In the genomic region with DNA sequence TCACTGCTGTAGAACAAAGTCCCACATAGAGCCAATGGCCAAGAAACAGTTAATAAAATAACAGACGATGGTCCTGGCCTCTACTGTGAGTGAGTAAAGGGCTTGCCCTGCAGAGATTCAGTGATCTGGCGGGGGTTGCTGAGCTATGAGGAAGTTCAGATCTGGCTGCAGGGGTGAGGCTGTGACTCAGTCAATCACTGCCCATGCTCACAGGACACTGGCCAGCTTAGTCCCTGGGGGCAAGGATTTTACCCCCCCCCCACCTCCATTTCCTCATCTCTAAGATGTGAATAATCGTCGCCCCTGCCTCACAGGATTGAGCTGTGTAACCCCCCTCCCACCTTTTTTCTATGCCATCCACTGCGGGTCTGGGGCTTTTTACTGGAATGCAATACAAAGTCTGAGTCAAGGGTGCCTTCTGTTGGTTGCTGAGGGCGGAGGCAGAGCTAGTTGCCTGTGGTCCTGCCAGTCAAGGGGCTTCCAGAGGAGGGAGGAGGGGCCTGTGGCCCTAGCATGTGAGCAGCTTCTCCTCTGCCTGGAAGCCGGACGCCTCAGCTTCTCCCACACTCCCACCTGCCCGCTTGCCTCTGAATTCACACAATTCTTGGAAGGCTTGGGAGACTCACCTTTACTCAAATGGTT, we compare ENCODE assay signal across 8 cellular contexts. TPM values are rescaled to one million over a fixed set of nuclear protein-coding genes. Genes with fewer than 3 reads are reported as not detected.
DNase-seq lines count a peak whose midpoint lies in the region; ATAC-seq, FAIRE-seq and TF ChIP-seq lines count a peak whose summit lies in the region.
"Not testable (repeated sequence)": the region's sequence is repeated elsewhere in the genome, so short reads cannot be mapped to it uniquely, and the experiment has no call there.

No MANE protein-coding gene starts in this region.

- SMC1A ChIA-PET in GM12878 (lab: Charles Lee; ENCODE audit: uncharacterized antibody, unreplicated experiment): not testable (repeated sequence)

- H3K4me2 ChIP-seq in DND-41 (ENCODE audit: insufficient read depth, low read length); GM12878 (ENCODE audit: control insufficient read depth, insufficient read depth): not testable (repeated sequence)

- ATAC-seq in DND-41 (ENCODE audit: insufficient read depth, low read depth): peak; percentile 22; the same call in 1 of the 3 replicates
- peak; percentile 49 for ATAC-seq in GM12878
- ATAC-seq in Right ventricle myocardium superior (ENCODE audit: poor library complexity): peak; percentile 26
- ATAC-seq in right lobe of liver: peak; percentile 18 to 57 (median 30)
- peak in 3 of 4 donors; percentile 31 to 63 (median 60) for ATAC-seq in pancreas

- not testable (repeated sequence) for TF ChIP-seq CTCF in DND-41 (IDR thresholded peaks at IDR 0.05; ENCODE audit: borderline replicate concordance, extremely low read depth, low read length, poor library complexity, severe bottlenecking); GM12878 (IDR thresholded peaks at IDR 0.05 in 2 of 3, conservative IDR thresholded peaks at IDR 0.05 in 1 of 3; ENCODE audit: control insufficient read depth in 2 of 3, extremely low read depth in 1 of 3, insufficient read depth in 1 of 3, low read depth in 3 of 3, low read length in 3 of 3); right lobe of liver (IDR thresholded peaks at IDR 0.05); pancreas (IDR thresholded peaks at IDR 0.05); type B pancreatic cell (conservative IDR thresholded peaks at IDR 0.05)

- not testable (repeated sequence) for H3K27ac ChIP-seq in DND-41 (ENCODE audit: low read length); GM12878 (ENCODE audit: control insufficient read depth, insufficient read depth); right lobe of liver; pancreas

- BruUV-seq in GM12878 (replicated peaks; lab: Mats Ljungman, UMichigan): not testable (repeated sequence)

- H2AFZ ChIP-seq in DND-41 (ENCODE audit: low read depth, low read length); GM12878 (ENCODE audit: control insufficient read depth, low read depth, low read length): not testable (repeated sequence)

- intact Hi-C loops in GM12878 (cut with micrococcal nuclease; ENCODE audit: unreplicated experiment); Right ventricle myocardium superior (cut with DNase I); right lobe of liver (cut with DNase I); pancreas (cut with DNase I): not testable (repeated sequence)

- not testable (repeated sequence) for H3K9ac ChIP-seq in DND-41 (ENCODE audit: low read depth, low read length); GM12878 (ENCODE audit: control insufficient read depth, insufficient read depth, low read length)

- not testable (repeated sequence) for DNase-seq in DND-41; RCC 7860 (ENCODE audit: low spot score); GM12878 (ENCODE audit: low read depth, low spot score)
- peak; percentile 42 for DNase-seq in activated CD8-positive, alpha-beta memory T cell treated with anti-CD3 and anti-CD28 coated beads, Interleukin-2, amount 50 U/mL, for 48 hours
- DNase-seq in Right ventricle myocardium superior (peak; percentile 33), right lobe of liver (peak in 1 of 3 donors; percentile 29), pancreas (peak in 4 of 6 donors; percentile 2 to 13 (median 6)), type B pancreatic cell (ENCODE audit: extremely low spot score, unreplicated experiment) (peak; percentile 1)

- not testable (repeated sequence) for H3K4me1 ChIP-seq in DND-41 (ENCODE audit: insufficient read depth, low read length); GM12878 (ENCODE audit: control insufficient read depth, insufficient read depth, low read length); right lobe of liver; pancreas

- not testable (repeated sequence) for H3K27me3 ChIP-seq in DND-41 (ENCODE audit: insufficient read depth, low read length, poor library complexity); GM12878 (replicated peaks in 1 of 2; ENCODE audit: control insufficient read depth in 2 of 2, insufficient read depth in 2 of 2, low read length in 1 of 2); right lobe of liver; pancreas

- CTCF ChIA-PET in GM12878 (lab: Yijun Ruan, JAX): not testable (repeated sequence)

- not testable (repeated sequence) for H3K9me3 ChIP-seq in DND-41 (ENCODE audit: insufficient read depth, low read length, severe bottlenecking); GM12878 (replicated peaks; ENCODE audit: control insufficient read depth, insufficient read depth, low read length); right lobe of liver; pancreas

- H3K4me3 Mint-ChIP-seq in type B pancreatic cell: not testable (repeated sequence)

- H3K27me3 Mint-ChIP-seq in type B pancreatic cell: not testable (repeated sequence)

- not testable (repeated sequence) for H3K36me3 Mint-ChIP-seq in type B pancreatic cell

- in situ Hi-C loops in GM12878 (cut with MboI): not testable (repeated sequence)

- not testable (repeated sequence) for H3K4me3 ChIP-seq in DND-41 (ENCODE audit: low read depth in 1 of 2, low read length in 2 of 2); GM12878; right lobe of liver; pancreas

- H3K4me1 Mint-ChIP-seq in type B pancreatic cell (ENCODE audit: unreplicated experiment): not testable (repeated sequence)

- not testable (repeated sequence) for TF ChIP-seq RAD21 in GM12878 (IDR thresholded peaks at IDR 0.05; ENCODE audit: insufficient read depth, low read depth, low read length)

- not testable (repeated sequence) for H3K79me2 ChIP-seq in DND-41 (ENCODE audit: insufficient read depth, low read length); GM12878 (ENCODE audit: control insufficient read depth, insufficient read depth, low read length)

- not testable (repeated sequence) for TF ChIP-seq POLR2A in GM12878 (IDR thresholded peaks at IDR 0.05; ENCODE audit: low read depth, low read length); right lobe of liver (IDR thresholded peaks at IDR 0.05)

- H4K20me1 ChIP-seq in DND-41 (ENCODE audit: insufficient read depth, low read length); GM12878 (ENCODE audit: control insufficient read depth, insufficient read depth): not testable (repeated sequence)

- POLR2A ChIA-PET in GM12878 (lab: Charles Lee): not testable (repeated sequence)

- not testable (repeated sequence) for H3K27ac Mint-ChIP-seq in type B pancreatic cell

- TF ChIP-seq EP300 in GM12878 (IDR thresholded peaks at IDR 0.05; ENCODE audit: borderline replicate concordance in 1 of 2, control insufficient read depth in 1 of 2, low read depth in 2 of 2, low read length in 2 of 2): not testable (repeated sequence)

- not testable (repeated sequence) for H3K9me3 Mint-ChIP-seq in type B pancreatic cell

- not testable (repeated sequence) for H3K36me3 ChIP-seq in DND-41 (ENCODE audit: insufficient read depth, low read length); GM12878 (ENCODE audit: control insufficient read depth in 2 of 2, insufficient read depth in 2 of 2, low read length in 1 of 2); right lobe of liver; pancreas

- RAD21 ChIA-PET in GM12878 (lab: Charles Lee; ENCODE audit: unreplicated experiment): not testable (repeated sequence)

- peak; percentile 74 for FAIRE-seq in RCC 7860 (lab: Jason Lieb, UNC)
- not testable (repeated sequence) for FAIRE-seq in GM12878 (lab: Jason Lieb, UNC); pancreas (lab: Jason Lieb, UNC)

- 0% methylated on average over 2 of the region's 9 CpGs for WGBS in GM12878 (ENCODE audit: insufficient coverage, insufficient replicate concordance, low lambda C conversion rate, missing lambda C conversion rate)
- WGBS in right lobe of liver (ENCODE audit: insufficient coverage, low coverage, low lambda C conversion rate, missing lambda C conversion rate): 40% methylated on average over 2 of the region's 9 CpGs
- 18 to 47% methylated on average over 2 of the region's 9 CpGs for WGBS in pancreas, 2 donors

RNA-seq across cellular contexts. Expression of a gene that starts 8.1 kb away (rescaled TPM):
- 8.2 and 12.4 TPM in 2 replicates for total RNA-seq in GM12878 (2013; cell fraction: nucleolus; rRNA removed)
- total RNA-seq in GM12878 (2014; rRNA removed): 2.0 and 3.9 TPM in 2 replicates
- 6.0 and 6.9 TPM in 2 replicates for total RNA-seq in GM12878 (2014; rRNA removed; fragmentation: Illumina TruSeq; extraction: Trizol)
- 4.3 and 4.6 TPM in 2 replicates for total RNA-seq in GM12878 (2021)
- polyA plus RNA-seq in GM12878 (2011; ENCODE audit: low read depth): 9.1 TPM
- 4.6 and 7.2 TPM in 2 replicates for polyA plus RNA-seq in GM12878 (2011; rRNA removed)
- polyA plus RNA-seq in GM12878 (2011; cell fraction: cytosol; rRNA removed): 3.5 and 4.6 TPM in 2 replicates
- polyA plus RNA-seq in GM12878 (2011; cell fraction: nucleus; rRNA removed): 27.9 and 42.3 TPM in 2 replicates
- polyA plus RNA-seq in GM12878 (2012): 11.0 and 11.5 TPM in 2 replicates
- 12.8 and 15.8 TPM in 2 replicates for polyA plus RNA-seq in GM12878 (2014; fragmentation: Illumina TruSeq; extraction: Trizol)
- 1 to 10 TPM; 6.1 to 7.3 TPM for polyA plus RNA-seq in GM12878 (2014; fragmentation: Nextera tagmentation; extraction: Ambion mirVana)
- 3.1 and 3.3 TPM in 2 replicates for polyA plus RNA-seq in GM12878 (2014; rRNA removed)
- polyA plus RNA-seq in GM12878 (2016; fragmentation: Nextera tagmentation; extraction: Ambion mirVana): 1 to 10 TPM; 6.3 to 8.2 TPM
- 1.5 and 2.1 TPM in 2 replicates for polyA minus RNA-seq in GM12878 (2011; rRNA and poly(A)+ RNA removed)
- polyA minus RNA-seq in GM12878 (2011; cell fraction: cytosol; rRNA and poly(A)+ RNA removed): not detected in 2 replicates
- polyA minus RNA-seq in GM12878 (2011; cell fraction: nucleus; rRNA and poly(A)+ RNA removed): 2.9 and 6.4 TPM in 2 replicates
- total RNA-seq in Right ventricle myocardium superior: 3.3 TPM
- total RNA-seq in right lobe of liver: 10 to 100 TPM in 5 of 6 experiments, 1 to 10 TPM in 1; 8.5 to 29.0 (median 11.9) TPM
- 10 to 100 TPM in 1 of 6 donors, 1 to 10 TPM in 5; 1.0 to 14.7 (median 4.8) TPM for total RNA-seq in pancreas
- polyA plus RNA-seq in pancreas: 100 to 1,000 TPM in 1 of 2 donors, 10 to 100 TPM in 1; 64.5 to 106 TPM
- 27.7 and 33.0 TPM in 2 replicates for total RNA-seq in type B pancreatic cell (ENCODE audit: low replicate concordance)

RNA-seq across cellular contexts. Expression of a gene that starts 13.5 kb away (rescaled TPM):
- total RNA-seq in GM12878 (2013; cell fraction: nucleolus; rRNA removed): 25.3 and 40.2 TPM in 2 replicates
- total RNA-seq in GM12878 (2014; rRNA removed) (56.3 and 65.6 TPM in 2 replicates), GM12878 (2014; rRNA removed; fragmentation: Illumina TruSeq; extraction: Trizol) (11.6 and 12.1 TPM in 2 replicates), GM12878 (2021) (56.4 and 88.1 TPM in 2 replicates), Right ventricle myocardium superior (16.2 TPM), right lobe of liver (10 to 100 TPM; 15.5 to 83.2 (median 36.4) TPM), pancreas (10 to 100 TPM in 4 of 6 donors, 1 to 10 TPM in 2; 9.0 to 25.0 (median 14.0) TPM), type B pancreatic cell (ENCODE audit: low replicate concordance) (27.6 and 28.0 TPM in 2 replicates)
- 10.6 TPM for polyA plus RNA-seq in GM12878 (2011; ENCODE audit: low read depth)
- polyA plus RNA-seq in GM12878 (2011; rRNA removed) (14.7 and 17.1 TPM in 2 replicates), GM12878 (2014; fragmentation: Illumina TruSeq; extraction: Trizol) (7.7 and 9.8 TPM in 2 replicates), GM12878 (2014; fragmentation: Nextera tagmentation; extraction: Ambion mirVana) (10 to 100 TPM in 1 of 2 experiments, 1 to 10 TPM in 1; 2.5 to 11.0 TPM), GM12878 (2014; rRNA removed) (43.2 and 70.8 TPM in 2 replicates), GM12878 (2016; fragmentation: Nextera tagmentation; extraction: Ambion mirVana) (100 to 1,000 TPM; 110 to 123 TPM), pancreas (10 to 100 TPM; 61.8 to 63.8 TPM)
- 29.4 and 46.4 TPM in 2 replicates for polyA plus RNA-seq in GM12878 (2011; cell fraction: cytosol; rRNA removed)
- polyA plus RNA-seq in GM12878 (2011; cell fraction: nucleus; rRNA removed): 40.7 and 101 TPM in 2 replicates
- polyA plus RNA-seq in GM12878 (2012): 40.1 and 41.8 TPM in 2 replicates
- 6.6 and 16.0 TPM in 2 replicates for polyA minus RNA-seq in GM12878 (2011; rRNA and poly(A)+ RNA removed)
- 8.3 and 16.4 TPM in 2 replicates for polyA minus RNA-seq in GM12878 (2011; cell fraction: cytosol; rRNA and poly(A)+ RNA removed)
- polyA minus RNA-seq in GM12878 (2011; cell fraction: nucleus; rRNA and poly(A)+ RNA removed): 13.1 and 27.5 TPM in 2 replicates

RNA-seq across cellular contexts. Expression of a gene that starts 13.7 kb away (rescaled TPM):
- total RNA-seq in GM12878 (2013; cell fraction: nucleolus; rRNA removed): 16.2 and 31.3 TPM in 2 replicates
- 49.1 and 64.6 TPM in 2 replicates for total RNA-seq in GM12878 (2014; rRNA removed)
- total RNA-seq in GM12878 (2014; rRNA removed; fragmentation: Illumina TruSeq; extraction: Trizol): 122 and 125 TPM in 2 replicates
- total RNA-seq in GM12878 (2021): 180 and 183 TPM in 2 replicates
- 96.7 TPM for polyA plus RNA-seq in GM12878 (2011; ENCODE audit: low read depth)
- polyA plus RNA-seq in GM12878 (2011; rRNA removed): 39.9 and 40.3 TPM in 2 replicates
- polyA plus RNA-seq in GM12878 (2011; cell fraction: cytosol; rRNA removed): 252 and 267 TPM in 2 replicates
- 77.1 and 129 TPM in 2 replicates for polyA plus RNA-seq in GM12878 (2011; cell fraction: nucleus; rRNA removed)
- 103 and 174 TPM in 2 replicates for polyA plus RNA-seq in GM12878 (2012)
- polyA plus RNA-seq in GM12878 (2014; fragmentation: Illumina TruSeq; extraction: Trizol): 36.7 and 47.3 TPM in 2 replicates
- polyA plus RNA-seq in GM12878 (2014; fragmentation: Nextera tagmentation; extraction: Ambion mirVana): 100 to 1,000 TPM; 139 to 168 TPM
- 84.5 and 101 TPM in 2 replicates for polyA plus RNA-seq in GM12878 (2014; rRNA removed)
- polyA plus RNA-seq in GM12878 (2016; fragmentation: Nextera tagmentation; extraction: Ambion mirVana): 100 to 1,000 TPM; 273 to 292 TPM
- 25.9 and 76.4 TPM in 2 replicates for polyA minus RNA-seq in GM12878 (2011; rRNA and poly(A)+ RNA removed)
- polyA minus RNA-seq in GM12878 (2011; cell fraction: cytosol; rRNA and poly(A)+ RNA removed): 23.3 and 35.0 TPM in 2 replicates
- 5.5 and 5.6 TPM in 2 replicates for polyA minus RNA-seq in GM12878 (2011; cell fraction: nucleus; rRNA and poly(A)+ RNA removed)
- 48.7 TPM for total RNA-seq in Right ventricle myocardium superior
- 100 to 1,000 TPM in 1 of 6 experiments, 10 to 100 TPM in 5; 22.9 to 139 (median 25.6) TPM for total RNA-seq in right lobe of liver
- 10 to 100 TPM; 17.3 to 39.1 (median 30.6) TPM for total RNA-seq in pancreas
- 100 to 1,000 TPM in 1 of 2 donors, 10 to 100 TPM in 1; 77.2 to 138 TPM for polyA plus RNA-seq in pancreas
- total RNA-seq in type B pancreatic cell (ENCODE audit: low replicate concordance): 82.9 and 148 TPM in 2 replicates

RNA-seq across cellular contexts. Expression of a gene that starts 23.8 kb away (rescaled TPM):
- 151 and 178 TPM in 2 replicates for total RNA-seq in GM12878 (2013; cell fraction: nucleolus; rRNA removed)
- 500 and 561 TPM in 2 replicates for total RNA-seq in GM12878 (2014; rRNA removed)
- total RNA-seq in GM12878 (2014; rRNA removed; fragmentation: Illumina TruSeq; extraction: Trizol): 819 and 863 TPM in 2 replicates
- total RNA-seq in GM12878 (2021): 1,368 and 1,405 TPM in 2 replicates
- 256 TPM for polyA plus RNA-seq in GM12878 (2011; ENCODE audit: low read depth)
- 244 and 599 TPM in 2 replicates for polyA plus RNA-seq in GM12878 (2011; rRNA removed)
- polyA plus RNA-seq in GM12878 (2011; cell fraction: cytosol; rRNA removed): 1,169 and 1,928 TPM in 2 replicates
- 1,402 and 1,898 TPM in 2 replicates for polyA plus RNA-seq in GM12878 (2011; cell fraction: nucleus; rRNA removed)
- 656 and 821 TPM in 2 replicates for polyA plus RNA-seq in GM12878 (2012)
- 71.8 and 624 TPM in 2 replicates for polyA plus RNA-seq in GM12878 (2014; fragmentation: Illumina TruSeq; extraction: Trizol)
- 10 to 100 TPM; 16.3 to 35.3 TPM for polyA plus RNA-seq in GM12878 (2014; fragmentation: Nextera tagmentation; extraction: Ambion mirVana)
- polyA plus RNA-seq in GM12878 (2014; rRNA removed): 1,464 and 1,782 TPM in 2 replicates
- polyA plus RNA-seq in GM12878 (2016; fragmentation: Nextera tagmentation; extraction: Ambion mirVana): 100 to 1,000 TPM; 805 to 918 TPM
- polyA minus RNA-seq in GM12878 (2011; rRNA and poly(A)+ RNA removed): 348 and 783 TPM in 2 replicates
- 382 and 396 TPM in 2 replicates for polyA minus RNA-seq in GM12878 (2011; cell fraction: cytosol; rRNA and poly(A)+ RNA removed)
- 202 and 361 TPM in 2 replicates for polyA minus RNA-seq in GM12878 (2011; cell fraction: nucleus; rRNA and poly(A)+ RNA removed)
- total RNA-seq in Right ventricle myocardium superior: 8.4 TPM
- total RNA-seq in right lobe of liver: 10 to 100 TPM in 1 of 6 experiments, 1 to 10 TPM in 5; 7.0 to 15.2 (median 7.9) TPM
- total RNA-seq in pancreas: 10 to 100 TPM in 3 of 6 donors, 1 to 10 TPM in 3; 2.1 to 26.4 (median 9.7) TPM
- polyA plus RNA-seq in pancreas: 10 to 100 TPM; 12.2 to 14.9 TPM
- total RNA-seq in type B pancreatic cell (ENCODE audit: low replicate concordance): 10.8 and 21.3 TPM in 2 replicates

RNA-seq across cellular contexts. Expression of a gene that starts 41.1 kb away (rescaled TPM):
- total RNA-seq in GM12878 (2013; cell fraction: nucleolus; rRNA removed): 7.9 and 11.6 TPM in 2 replicates
- 0.28 and 0.54 TPM in 2 replicates for total RNA-seq in GM12878 (2014; rRNA removed)
- total RNA-seq in GM12878 (2014; rRNA removed; fragmentation: Illumina TruSeq; extraction: Trizol): 0.81 and 1.1 TPM in 2 replicates
- 2.1 and 6.6 TPM in 2 replicates for total RNA-seq in GM12878 (2021)
- polyA plus RNA-seq in GM12878 (2011; ENCODE audit: low read depth): 6.0 TPM
- polyA plus RNA-seq in GM12878 (2011; rRNA removed): 9.0 and 13.2 TPM in 2 replicates
- polyA plus RNA-seq in GM12878 (2011; cell fraction: cytosol; rRNA removed): 2.1 and 5.6 TPM in 2 replicates
- polyA plus RNA-seq in GM12878 (2011; cell fraction: nucleus; rRNA removed): 22.9 and 31.2 TPM in 2 replicates
- polyA plus RNA-seq in GM12878 (2012): 2.6 and 4.8 TPM in 2 replicates
- polyA plus RNA-seq in GM12878 (2014; fragmentation: Illumina TruSeq; extraction: Trizol): 2.6 and 2.7 TPM in 2 replicates
- under 1 TPM; 0.15 to 0.32 TPM for polyA plus RNA-seq in GM12878 (2014; fragmentation: Nextera tagmentation; extraction: Ambion mirVana)
- 3.4 and 3.7 TPM in 2 replicates for polyA plus RNA-seq in GM12878 (2014; rRNA removed)
- polyA plus RNA-seq in GM12878 (2016; fragmentation: Nextera tagmentation; extraction: Ambion mirVana): 1 to 10 TPM; 6.0 to 8.3 TPM
- polyA minus RNA-seq in GM12878 (2011; rRNA and poly(A)+ RNA removed): 17.8 and 34.2 TPM in 2 replicates
- polyA minus RNA-seq in GM12878 (2011; cell fraction: cytosol; rRNA and poly(A)+ RNA removed): 2.9 and 6.4 TPM in 2 replicates
- polyA minus RNA-seq in GM12878 (2011; cell fraction: nucleus; rRNA and poly(A)+ RNA removed): 0.24 and 3.5 TPM in 2 replicates
- total RNA-seq in Right ventricle myocardium superior: 5.9 TPM
- total RNA-seq in right lobe of liver: 10 to 100 TPM in 1 of 6 experiments, 1 to 10 TPM in 4, under 1 TPM in 1; 0.99 to 11.2 (median 6.7) TPM
- total RNA-seq in pancreas: 10 to 100 TPM in 1 of 6 donors, 1 to 10 TPM in 4, under 1 TPM in 1; 0.70 to 14.4 (median 5.3) TPM
- polyA plus RNA-seq in pancreas: 1 to 10 TPM; 6.9 to 10.0 TPM
- 9.1 and 15.3 TPM in 2 replicates for total RNA-seq in type B pancreatic cell (ENCODE audit: low replicate concordance)
